Comparison of ENCODE assay signal across 8 cellular contexts in genomic region chr12:56636675-56637540, GRCh38. TPM values are rescaled to one million over a fixed set of nuclear protein-coding genes. Genes with fewer than 3 reads are reported as not detected.
DNase-seq lines count a peak whose midpoint lies in the region; ATAC-seq and TF ChIP-seq lines count a peak whose summit lies in the region.

No MANE protein-coding gene starts in this region.

- peak overlapping the region; percentile 95 to 99 for H3K4me3 Mint-ChIP-seq in CD14-positive monocyte

- intact Hi-C loops in CD14-positive monocyte (cut with micrococcal nuclease): no loop called here
- intact Hi-C loops in dorsolateral prefrontal cortex (cut with DNase I): loop anchor here (2.0 to 10.0 kb wide), 5 partner anchors 50 to 522 kb away; partner anchors contain the start of genes NACA (in 1 of the 2), RPL41 (in 1 of the 2) and ZC3H10 (in 1 of the 2)
- intact Hi-C loops in lower leg skin (cut with DNase I; ENCODE audit: low total_unique reads): no loop called here

- no peaks in the 10 kb centered on the region for H3K27me3 ChIP-seq in dorsolateral prefrontal cortex

- ATAC-seq in GM19328 (IDR thresholded peaks at IDR 0.05; ENCODE audit: unreplicated experiment) (peak; percentile 40), HG03520 (IDR thresholded peaks at IDR 0.05; ENCODE audit: unreplicated experiment) (peak; percentile 46)

- 1 to 3% methylated on average over 9 to 12 of the region's 12 CpGs for WGBS in lower leg skin, 2 donors

- TF ChIP-seq POLR2A in lower leg skin (IDR thresholded peaks at IDR 0.05): no peak

- H3K27ac Mint-ChIP-seq in CD14-positive monocyte: peak overlapping the region; percentile 98 to 99 (median 99)

- H3K36me3 Mint-ChIP-seq in CD14-positive monocyte: peaks cover 33 to 47% of the 10 kb centered on the region in 2 donors

- DNase-seq in CD14-positive monocyte (ENCODE audit: low spot score) (peak; percentile 95), NCI-H526 treated with DMSO at 0.1 percent for 48 hours (lab: John Stamatoyannopoulos, UW) (peak; percentile 98), dorsolateral prefrontal cortex (peak; percentile 83 to 98 (median 95)), lower leg skin (ENCODE audit: low spot score in 2 of 2) (peak; percentile 100)
- DNase-seq in activated CD4-positive, alpha-beta T cell treated with anti-CD3 and anti-CD28 coated beads, Interleukin-2, amount 50 U/mL, for 48 hours: peak; percentile 92 to 95
- peak; percentile 73 to 84 (median 79) for DNase-seq in stimulated activated CD4-positive, alpha-beta T cell treated with anti-CD3 and anti-CD28 coated beads, TNF-alpha, amount 100 ng/mL, for 1 hour (ENCODE audit: low read depth in 3 of 3, low spot score in 1 of 3)

- H3K27ac ChIP-seq in dorsolateral prefrontal cortex: peak overlapping the region; percentile 87 to 99 (median 95)

- no peaks in the 10 kb centered on the region for H3K9me3 Mint-ChIP-seq in CD14-positive monocyte

- H3K27me3 Mint-ChIP-seq in CD14-positive monocyte (ENCODE audit: low read depth in 3 of 3): no peaks in the 10 kb centered on the region

- peak overlapping the region; percentile 46 to 87 (median 78) for H3K4me3 ChIP-seq in dorsolateral prefrontal cortex
- peak overlapping the region; percentile 72 for H3K4me3 ChIP-seq in lower leg skin (ENCODE audit: low read depth, poor library complexity, severe bottlenecking)

- peaks cover 62% of the 10 kb centered on the region for H3K4me1 Mint-ChIP-seq in CD14-positive monocyte

- peak; percentile 81 for TF ChIP-seq CTCF in CD14-positive monocyte (IDR thresholded peaks at IDR 0.05)
- TF ChIP-seq CTCF in dorsolateral prefrontal cortex (IDR thresholded peaks at IDR 0.05 in 54 of 56, conservative IDR thresholded peaks at IDR 0.05 in 2 of 56; ENCODE audit: low read depth in 1 of 56, partially characterized antibody in 56 of 56): peak; percentile 32 to 90 (median 72)
- TF ChIP-seq CTCF in lower leg skin (IDR thresholded peaks at IDR 0.05): peak in 1 of 3 donors; percentile 36

RNA-seq across cellular contexts. Expression of gene BAZ2A, which starts 6.8 kb away (rescaled TPM):
- polyA plus RNA-seq in CD14-positive monocyte: 10 to 100 TPM in 1 of 2 donors, 1 to 10 TPM in 1; 8.9 to 21.1 TPM
- total RNA-seq in dorsolateral prefrontal cortex: 100 to 1,000 TPM in 21 of 120 experiments, 10 to 100 TPM in 99; 58.5 to 126 (median 86.8) TPM
- 100 to 1,000 TPM in 2 of 4 donors, 10 to 100 TPM in 2; 64.8 to 141 (median 107) TPM for total RNA-seq in lower leg skin

RNA-seq across cellular contexts. Expression of gene ATP5F1B, which starts 8.9 kb away (rescaled TPM):
- polyA plus RNA-seq in CD14-positive monocyte: 1,000 to 10,000 TPM; 1,038 to 1,093 TPM
- total RNA-seq in dorsolateral prefrontal cortex: 100 to 1,000 TPM; 248 to 863 (median 546) TPM
- 100 to 1,000 TPM; 360 to 457 (median 395) TPM for total RNA-seq in lower leg skin

RNA-seq across cellular contexts. Expression of gene PTGES3, which starts 51.2 kb away (rescaled TPM):
- 100 to 1,000 TPM; 187 to 232 TPM for polyA plus RNA-seq in CD14-positive monocyte
- total RNA-seq in dorsolateral prefrontal cortex (100 to 1,000 TPM; 109 to 354 (median 170) TPM), lower leg skin (10 to 100 TPM; 57.0 to 73.7 (median 62.3) TPM)

Comparison
In these comparisons a context has a peak if more than half of its experiments do, and no peak if none do; other contexts are left out.
1. Peak in every context shown above with its lines: DNase-seq, ATAC-seq, H3K4me3 ChIP-seq and H3K27ac ChIP-seq.
2. intact Hi-C loops: an anchor here in dorsolateral prefrontal cortex (2.0 to 10.0 kb wide); none called in CD14-positive monocyte and lower leg skin.